17 cellular contexts compared by ENCODE assay signal in the genomic region with DNA sequence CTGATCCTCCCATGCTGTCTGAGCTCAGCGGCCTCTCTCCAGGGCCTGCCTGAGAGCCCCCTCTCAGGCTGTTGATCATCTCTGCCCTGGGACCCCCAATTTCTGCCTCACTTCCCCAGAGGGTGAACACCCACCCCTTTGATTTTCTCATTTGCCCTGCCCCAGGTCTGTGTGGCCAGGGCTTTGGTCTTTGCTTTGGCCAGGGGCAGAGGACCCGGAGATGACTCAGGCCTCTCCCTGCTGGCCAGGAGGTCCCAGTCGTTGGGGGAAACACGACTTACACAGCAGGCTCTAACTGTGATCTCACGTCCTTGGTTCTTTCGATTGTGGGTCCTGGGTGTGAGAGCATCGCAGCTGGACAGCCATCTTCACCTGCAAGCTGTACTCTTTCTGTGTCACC. TPM values are rescaled to one million over a fixed set of nuclear protein-coding genes. Genes with fewer than 3 reads are reported as not detected.
A peak's percentile ranks its signal among the peaks of the same experiment; 100 is the strongest.
DNase-seq lines count a peak whose midpoint lies in the region; ATAC-seq and TF ChIP-seq lines count a peak whose summit lies in the region.
"Had no signal": no experiment of that assay in that cellular context is flagged by ENCODE, and none has a peak within 500 bp of the region (broad histone marks: within the 10 kb centered on the region; RNA-seq: fewer than 3 reads in every experiment).

No MANE protein-coding gene starts in this region.

- no peak overlapping the region for H3K27ac Mint-ChIP-seq in naive thymus-derived CD4-positive, alpha-beta T cell

- H3K4me3 ChIP-seq in heart right ventricle = no peak overlapping the region
- no peak overlapping the region for H3K4me3 ChIP-seq in naive thymus-derived CD4-positive, alpha-beta T cell (ENCODE audit: low read length)
- no peak overlapping the region for H3K4me3 ChIP-seq in upper lobe of right lung

- ATAC-seq in Right ventricle myocardium superior (ENCODE audit: poor library complexity) (no peak), heart right ventricle (no peak), upper lobe of right lung (no peak), GM18861 (IDR thresholded peaks at IDR 0.05; ENCODE audit: unreplicated experiment) (no peak)
- ATAC-seq in naive thymus-derived CD4-positive, alpha-beta T cell = no peak

- H3K4me1 ChIP-seq in heart right ventricle (peaks cover 8 to 46% (median 19%) of the 10 kb centered on the region in 9 donors), upper lobe of right lung (peaks cover 11% of the 10 kb centered on the region)
- H3K4me1 ChIP-seq in naive thymus-derived CD4-positive, alpha-beta T cell (ENCODE audit: control insufficient read depth in 2 of 2, insufficient read depth in 2 of 2, low read length in 2 of 2) = no peaks in the 10 kb centered on the region

- POLR2A ChIA-PET in naive thymus-derived CD4-positive, alpha-beta T cell (lab: Charles Lee) = no interaction called here

- intact Hi-C loops in Right ventricle myocardium superior (cut with DNase I) = no loop called here
- intact Hi-C loops in heart right ventricle (cut with DNase I) = loop anchor here in 7 of 10 donors (5.0 to 10.0 kb wide), 3 partner anchors 172 to 182 kb away; no protein-coding TSS in a partner anchor
- intact Hi-C loops in naive thymus-derived CD4-positive, alpha-beta T cell (cut with micrococcal nuclease) = no loop called here
- intact Hi-C loops in upper lobe of right lung (cut with DNase I) = no loop called here

- peaks cover 42 to 75% (median 54%) of the 10 kb centered on the region in 5 donors for H3K27me3 Mint-ChIP-seq in naive thymus-derived CD4-positive, alpha-beta T cell

- peaks cover 0 to 2% (median 0%) of the 10 kb centered on the region in 11 donors for H3K9me3 Mint-ChIP-seq in naive thymus-derived CD4-positive, alpha-beta T cell

- H3K27ac ChIP-seq in heart right ventricle (no peak overlapping the region), upper lobe of right lung (peak overlapping the region; percentile 30), substantia nigra (ENCODE audit: low read depth, low read length, poor library complexity, severe bottlenecking) (no peak overlapping the region)
- no peak overlapping the region for H3K27ac ChIP-seq in naive thymus-derived CD4-positive, alpha-beta T cell (ENCODE audit: low read depth, low read length)

- peaks cover 0 to 3% (median 0%) of the 10 kb centered on the region in 5 donors for H3K36me3 Mint-ChIP-seq in naive thymus-derived CD4-positive, alpha-beta T cell

- peaks cover 7 to 73% (median 56%) of the 10 kb centered on the region in 7 donors for H3K27me3 ChIP-seq in heart right ventricle
- no peaks in the 10 kb centered on the region for H3K27me3 ChIP-seq in naive thymus-derived CD4-positive, alpha-beta T cell (ENCODE audit: control insufficient read depth in 2 of 2, insufficient read depth in 2 of 2, low read length in 2 of 2)
- peaks cover 47% of the 10 kb centered on the region for H3K27me3 ChIP-seq in upper lobe of right lung

- peaks cover 0 to 23% (median 14%) of the 10 kb centered on the region in 7 donors for H3K4me1 Mint-ChIP-seq in naive thymus-derived CD4-positive, alpha-beta T cell

- H3K4me3 Mint-ChIP-seq in naive thymus-derived CD4-positive, alpha-beta T cell = peak overlapping the region in 7 of 10 donors; percentile 25 to 79 (median 46)

- H3K9me3 ChIP-seq in heart right ventricle = no peaks in the 10 kb centered on the region
- no peaks in the 10 kb centered on the region for H3K9me3 ChIP-seq in naive thymus-derived CD4-positive, alpha-beta T cell (ENCODE audit: control insufficient read depth in 2 of 3, low read length in 3 of 3)
- no peaks in the 10 kb centered on the region for H3K9me3 ChIP-seq in upper lobe of right lung
- H3K9me3 ChIP-seq: tibial nerve had no signal

- CTCF ChIA-PET in naive thymus-derived CD4-positive, alpha-beta T cell (lab: Charles Lee) = no interaction called here

- H3K36me3 ChIP-seq in heart right ventricle = no peaks in the 10 kb centered on the region
- H3K36me3 ChIP-seq in naive thymus-derived CD4-positive, alpha-beta T cell (ENCODE audit: control insufficient read depth in 2 of 3, insufficient read depth in 3 of 3, low read length in 3 of 3) = no peaks in the 10 kb centered on the region
- no peaks in the 10 kb centered on the region for H3K36me3 ChIP-seq in upper lobe of right lung
- H3K36me3 ChIP-seq: tibial nerve had no signal

- 70 to 72% methylated on average over 7 of the region's 7 CpGs for WGBS in heart right ventricle, 2 donors

- TF ChIP-seq CTCF in heart right ventricle (IDR thresholded peaks at IDR 0.05) (no peak), upper lobe of right lung (IDR thresholded peaks at IDR 0.05) (no peak)

- DNase-seq in Right ventricle myocardium superior (peak; percentile 31), heart right ventricle (no peak), astrocyte of the hippocampus (ENCODE audit: low read depth, low spot score) (peak; percentile 7), upper lobe of right lung (no peak), T1000 (lab: John Stamatoyannopoulos, UW) (no peak), substantia nigra (lab: John Stamatoyannopoulos, UW) (no peak)
- DNase-seq in naive thymus-derived CD4-positive, alpha-beta T cell = no peak
- DNase-seq: COR-L47; effector memory CD4-positive, alpha-beta T cell; HCEC 1CT; MM.1S; NCI-H2029; NCI-H510A; SIG-M5; stimulated activated CD4-positive, alpha-beta T cell treated with anti-CD3 and anti-CD28 coated beads, Interleukin-2, amount 100 ng/mL, for 24 hours had no signal

RNA-seq across cellular contexts. Expression of gene ADAMTS2, which starts 1.1 kb away (rescaled TPM):
- 3.6 TPM for total RNA-seq in Right ventricle myocardium superior
- total RNA-seq in heart right ventricle = 10 to 100 TPM in 1 of 10 donors, 1 to 10 TPM in 9; 1.7 to 13.5 (median 3.0) TPM
- polyA plus RNA-seq in heart right ventricle = 1 to 10 TPM; 5.0 to 7.3 TPM
- total RNA-seq in naive thymus-derived CD4-positive, alpha-beta T cell = not detected
- not detected for polyA plus RNA-seq in naive thymus-derived CD4-positive, alpha-beta T cell
- 16.4 TPM for total RNA-seq in upper lobe of right lung

Comparison
In these comparisons a context has a peak if more than half of its experiments do, and no peak if none do; other contexts are left out.
1. DNase-seq: peak in Right ventricle myocardium superior (single experiment) and astrocyte of the hippocampus (single experiment); none in heart right ventricle (0 of 2), naive thymus-derived CD4-positive, alpha-beta T cell (0 of 9), upper lobe of right lung (single experiment), T1000 (single experiment) and substantia nigra (0 of 49).
2. intact Hi-C loops: an anchor here in heart right ventricle (5.0 to 10.0 kb wide); none called in Right ventricle myocardium superior, naive thymus-derived CD4-positive, alpha-beta T cell and upper lobe of right lung.